9 cellular contexts compared by ENCODE assay signal in the genomic region with DNA sequence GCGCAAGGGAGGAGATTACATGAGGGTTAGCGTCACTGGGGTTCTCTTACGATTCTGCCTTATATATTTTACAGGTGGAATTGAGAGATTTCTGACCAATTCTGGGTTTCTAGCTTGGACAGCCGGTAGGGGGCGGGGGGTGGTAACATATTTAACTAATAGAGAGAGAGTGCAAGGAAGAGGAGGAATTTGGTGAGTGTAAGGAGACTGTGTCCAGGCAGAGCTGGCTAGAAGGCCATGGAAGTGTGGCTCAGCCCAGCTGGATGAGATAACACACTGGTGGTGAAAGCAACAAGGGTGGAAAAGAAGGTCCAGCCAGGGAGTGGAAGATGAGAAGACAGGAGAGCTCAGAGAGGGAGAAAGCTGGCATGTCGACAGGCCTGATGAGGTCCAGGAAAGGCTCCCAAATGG. TPM values are rescaled to one million over a fixed set of nuclear protein-coding genes. Genes with fewer than 3 reads are reported as not detected.
DNase-seq lines count a peak whose midpoint lies in the region; ATAC-seq and TF ChIP-seq lines count a peak whose summit lies in the region.
"Had no signal": no experiment of that assay in that cellular context is flagged by ENCODE, and none has a peak within 500 bp of the region (broad histone marks: within the 10 kb centered on the region; RNA-seq: fewer than 3 reads in every experiment).

No MANE protein-coding gene starts in this region.

- H3K4me3 ChIP-seq in Peyer's patch = no peak overlapping the region

- ATAC-seq in central memory CD8-positive, alpha-beta T cell (replicated peaks; ENCODE audit: extremely low read depth, poor library complexity, severe bottlenecking) = no peak
- peak; percentile 43 for ATAC-seq in left ventricle myocardium superior

- H3K27ac ChIP-seq in Peyer's patch = no peak overlapping the region

- H3K9me3 Mint-ChIP-seq in central memory CD8-positive, alpha-beta T cell = no peaks in the 10 kb centered on the region
- no peaks in the 10 kb centered on the region for H3K9me3 Mint-ChIP-seq in type B pancreatic cell
- H3K9me3 Mint-ChIP-seq: naive B cell had no signal

- intact Hi-C loops in left ventricle myocardium superior (cut with micrococcal nuclease) = no loop called here

- peak; percentile 37 for TF ChIP-seq CTCF in type B pancreatic cell (conservative IDR thresholded peaks at IDR 0.05)
- TF ChIP-seq CTCF in Peyer's patch (IDR thresholded peaks at IDR 0.05) = no peak

- no peaks in the 10 kb centered on the region for H3K27me3 Mint-ChIP-seq in central memory CD8-positive, alpha-beta T cell
- no peaks in the 10 kb centered on the region for H3K27me3 Mint-ChIP-seq in type B pancreatic cell
- H3K27me3 Mint-ChIP-seq: activated naive CD8-positive, alpha-beta T cell had no signal

- no peaks in the 10 kb centered on the region for H3K9me3 ChIP-seq in Peyer's patch

- no peaks in the 10 kb centered on the region for H3K27me3 ChIP-seq in Peyer's patch

- H3K27ac Mint-ChIP-seq in central memory CD8-positive, alpha-beta T cell (ENCODE audit: low read depth) = peak overlapping the region; percentile 33
- H3K27ac Mint-ChIP-seq in type B pancreatic cell = peak overlapping the region; percentile 8
- H3K27ac Mint-ChIP-seq: activated naive CD8-positive, alpha-beta T cell had no signal

- H3K36me3 Mint-ChIP-seq in central memory CD8-positive, alpha-beta T cell (ENCODE audit: insufficient read depth) = peaks cover 7% of the 10 kb centered on the region
- H3K36me3 Mint-ChIP-seq in type B pancreatic cell = peaks cover 18% of the 10 kb centered on the region
- H3K36me3 Mint-ChIP-seq: naive B cell had no signal

- DNase-seq in HT1080 (ENCODE audit: low read depth) (peak; percentile 15), left ventricle myocardium superior (peak; percentile 73), type B pancreatic cell (ENCODE audit: extremely low spot score, unreplicated experiment) (no peak), Peyer's patch (no peak), SHP77 treated with DMSO at 0.1 percent for 48 hours (lab: John Stamatoyannopoulos, UW) (no peak), NCI-H1694 (lab: John Stamatoyannopoulos, UW) (no peak)
- no peak for DNase-seq in central memory CD8-positive, alpha-beta T cell (ENCODE audit: low spot score in 2 of 2)
- DNase-seq: naive B cell had no signal

- peaks cover 0 to 4% (median 0%) of the 10 kb centered on the region in 3 donors for H3K36me3 ChIP-seq in Peyer's patch

- peaks cover 0 to 24% (median 2%) of the 10 kb centered on the region in 4 donors for H3K4me1 ChIP-seq in Peyer's patch

- no peak overlapping the region for H3K4me3 Mint-ChIP-seq in central memory CD8-positive, alpha-beta T cell
- H3K4me3 Mint-ChIP-seq in type B pancreatic cell = no peak overlapping the region
- H3K4me3 Mint-ChIP-seq: activated naive CD8-positive, alpha-beta T cell; naive B cell had no signal

- no peaks in the 10 kb centered on the region for H3K4me1 Mint-ChIP-seq in central memory CD8-positive, alpha-beta T cell
- peaks cover 17% of the 10 kb centered on the region for H3K4me1 Mint-ChIP-seq in type B pancreatic cell (ENCODE audit: unreplicated experiment)

- TF ChIP-seq POLR2A in Peyer's patch (IDR thresholded peaks at IDR 0.05) = no peak

RNA-seq across cellular contexts. Expression of a gene that starts 56.5 kb away (rescaled TPM):
- total RNA-seq in HT1080 (2014; rRNA removed; shearing (Covaris generic)) = 34.7 and 45.9 TPM in 2 replicates
- polyA plus RNA-seq in HT1080 (2015; cell fraction: cytosol; rRNA removed) = 40.6 and 41.2 TPM in 2 replicates
- polyA plus RNA-seq in HT1080 (2015; cell fraction: nucleus; rRNA removed) = 12.1 and 18.4 TPM in 2 replicates
- total RNA-seq in left ventricle myocardium superior = 45.4 TPM
- total RNA-seq in type B pancreatic cell (ENCODE audit: low replicate concordance) = 18.6 and 19.1 TPM in 2 replicates
- 10 to 100 TPM in 1 of 4 donors, 1 to 10 TPM in 3; 1.1 to 14.0 (median 8.6) TPM for total RNA-seq in Peyer's patch

Comparison
In these comparisons a context has a peak if more than half of its experiments do, and no peak if none do; other contexts are left out.
1. DNase-seq: peak in HT1080 (single experiment) and left ventricle myocardium superior (single experiment); none in central memory CD8-positive, alpha-beta T cell (0 of 2), type B pancreatic cell (single experiment), Peyer's patch (0 of 3), SHP77 treated with DMSO at 0.1 percent for 48 hours (single experiment) and NCI-H1694 (single experiment).